In genomic region chr9:122808141-122808540, GRCh38 we compare ENCODE assay signal across 22 cellular contexts. TPM values are rescaled to one million over a fixed set of nuclear protein-coding genes. Genes with fewer than 3 reads are reported as not detected.
A peak's percentile ranks its signal among the peaks of the same experiment; 100 is the strongest.
DNase-seq lines count a peak whose midpoint lies in the region; ATAC-seq, FAIRE-seq and TF ChIP-seq lines count a peak whose summit lies in the region.
"Had no signal": no experiment of that assay in that cellular context is flagged by ENCODE, and none has a peak within 500 bp of the region (broad histone marks: within the 10 kb centered on the region; RNA-seq: fewer than 3 reads in every experiment).

No MANE protein-coding gene starts in this region.

- POLR2A ChIA-PET in activated CD4-positive, alpha-beta memory T cell treated with anti-CD3 and anti-CD28 coated beads for 36 hours (lab: Charles Lee): interaction anchor here (1.6 kb wide), 1 partner anchor 531 kb away, joined by 3 read pairs; no protein-coding TSS in a partner anchor
- POLR2A ChIA-PET in activated CD4-positive, alpha-beta memory T cell treated with anti-CD3 and anti-CD28 coated beads, Interleukin-2, amount 10 ng/mL, durations not matched to agents 7 days and 5 days (lab: Charles Lee): interaction anchor here (1.5 to 1.9 kb wide), 2 partner anchors 8 to 344 kb away, joined by 4 to 5 read pairs; no protein-coding TSS in a partner anchor
- POLR2A ChIA-PET in naive thymus-derived CD8-positive, alpha-beta T cell (lab: Charles Lee): no interaction called here

- H3K27me3 Mint-ChIP-seq in activated CD4-positive, alpha-beta memory T cell treated with anti-CD3 and anti-CD28 coated beads for 36 hours: no peaks in the 10 kb centered on the region
- H3K27me3 Mint-ChIP-seq in activated CD4-positive, alpha-beta memory T cell treated with anti-CD3 and anti-CD28 coated beads, Interleukin-2, amount 10 ng/mL, durations not matched to agents 7 days and 5 days: no peaks in the 10 kb centered on the region
- H3K27me3 Mint-ChIP-seq in CD4-positive, CD25-positive, alpha-beta regulatory T cell: no peaks in the 10 kb centered on the region
- H3K27me3 Mint-ChIP-seq in naive thymus-derived CD8-positive, alpha-beta T cell: no peaks in the 10 kb centered on the region

- intact Hi-C loops in activated CD4-positive, alpha-beta memory T cell treated with anti-CD3 and anti-CD28 coated beads for 36 hours (cut with micrococcal nuclease): loop anchor here (1.0 kb wide), 1 partner anchor 531 kb away; no protein-coding TSS in a partner anchor
- intact Hi-C loops in kidney (cut with DNase I): loop anchor here (10.0 kb wide), 1 partner anchor 343 kb away; no protein-coding TSS in a partner anchor

- peaks cover 18% of the 10 kb centered on the region for H3K9me3 Mint-ChIP-seq in activated CD4-positive, alpha-beta memory T cell treated with anti-CD3 and anti-CD28 coated beads for 36 hours
- peaks cover 6% of the 10 kb centered on the region for H3K9me3 Mint-ChIP-seq in activated CD4-positive, alpha-beta memory T cell treated with anti-CD3 and anti-CD28 coated beads, Interleukin-2, amount 10 ng/mL, durations not matched to agents 7 days and 5 days
- H3K9me3 Mint-ChIP-seq in CD4-positive, CD25-positive, alpha-beta regulatory T cell: peaks cover 0 to 5% (median 0%) of the 10 kb centered on the region in 7 donors
- H3K9me3 Mint-ChIP-seq in naive thymus-derived CD8-positive, alpha-beta T cell: no peaks in the 10 kb centered on the region

- H3K9me3 ChIP-seq in CD4-positive, CD25-positive, alpha-beta regulatory T cell (ENCODE audit: control insufficient read depth in 2 of 2, low read length in 2 of 2): no peaks in the 10 kb centered on the region
- H3K9me3 ChIP-seq in Peyer's patch (no peaks in the 10 kb centered on the region), kidney (ENCODE audit: control insufficient read depth in 1 of 2, low read length in 2 of 2) (no peaks in the 10 kb centered on the region)

- CTCF ChIA-PET in activated CD4-positive, alpha-beta memory T cell treated with anti-CD3 and anti-CD28 coated beads for 36 hours (lab: Charles Lee): interaction anchor here (1.5 to 6.6 kb wide), 9 partner anchors 12 to 709 kb away, joined by 5 to 61 read pairs (median 7); no protein-coding TSS in a partner anchor
- CTCF ChIA-PET in activated CD4-positive, alpha-beta memory T cell treated with anti-CD3 and anti-CD28 coated beads, Interleukin-2, amount 10 ng/mL, durations not matched to agents 7 days and 5 days (lab: Charles Lee): interaction anchor here (0.9 to 3.4 kb wide), 6 partner anchors 20 to 709 kb away, joined by 3 to 32 read pairs (median 6); partner anchors contain the start of gene PDCL

- no peak overlapping the region for H3K27ac ChIP-seq in CD4-positive, CD25-positive, alpha-beta regulatory T cell (ENCODE audit: insufficient read depth, low read length, poor library complexity, severe bottlenecking)
- H3K27ac ChIP-seq in VCaP: peak overlapping the region; percentile 91
- no peak overlapping the region for H3K27ac ChIP-seq in Peyer's patch
- H3K27ac ChIP-seq in kidney (ENCODE audit: low read depth in 2 of 2, low read length in 2 of 2): no peak overlapping the region
- H3K27ac ChIP-seq: GM23248, SK-N-MC had no signal

- no peaks in the 10 kb centered on the region for H3K27me3 ChIP-seq in CD4-positive, CD25-positive, alpha-beta regulatory T cell (ENCODE audit: control insufficient read depth, insufficient read depth, low read length)
- H3K27me3 ChIP-seq in Peyer's patch: no peaks in the 10 kb centered on the region

- H3K4me3 Mint-ChIP-seq in activated CD4-positive, alpha-beta memory T cell treated with anti-CD3 and anti-CD28 coated beads for 36 hours: no peak overlapping the region
- no peak overlapping the region for H3K4me3 Mint-ChIP-seq in activated CD4-positive, alpha-beta memory T cell treated with anti-CD3 and anti-CD28 coated beads, Interleukin-2, amount 10 ng/mL, durations not matched to agents 7 days and 5 days
- H3K4me3 Mint-ChIP-seq in CD4-positive, CD25-positive, alpha-beta regulatory T cell: no peak overlapping the region
- H3K4me3 Mint-ChIP-seq in naive thymus-derived CD8-positive, alpha-beta T cell: peak overlapping the region in 3 of 10 donors; percentile 4 to 41 (median 20)

- peaks cover 22% of the 10 kb centered on the region for H3K4me1 Mint-ChIP-seq in activated CD4-positive, alpha-beta memory T cell treated with anti-CD3 and anti-CD28 coated beads for 36 hours (ENCODE audit: low read depth)
- H3K4me1 Mint-ChIP-seq in activated CD4-positive, alpha-beta memory T cell treated with anti-CD3 and anti-CD28 coated beads, Interleukin-2, amount 10 ng/mL, durations not matched to agents 7 days and 5 days: peaks cover 25% of the 10 kb centered on the region
- H3K4me1 Mint-ChIP-seq in CD4-positive, CD25-positive, alpha-beta regulatory T cell: peaks cover 0 to 14% (median 5%) of the 10 kb centered on the region in 4 donors
- peaks cover 4 to 20% (median 14%) of the 10 kb centered on the region in 4 donors for H3K4me1 Mint-ChIP-seq in naive thymus-derived CD8-positive, alpha-beta T cell

- no peak overlapping the region for H3K9ac ChIP-seq in kidney (ENCODE audit: low read length in 2 of 2)
- H3K9ac ChIP-seq: GM23248 had no signal

- DNase-seq in activated CD4-positive, alpha-beta memory T cell treated with anti-CD3 and anti-CD28 coated beads for 36 hours: peak; percentile 16
- DNase-seq in activated CD4-positive, alpha-beta memory T cell treated with anti-CD3 and anti-CD28 coated beads, Interleukin-2, amount 10 ng/mL, durations not matched to agents 7 days and 5 days: no peak
- no peak for DNase-seq in CD4-positive, CD25-positive, alpha-beta regulatory T cell
- DNase-seq in naive thymus-derived CD8-positive, alpha-beta T cell: peak in 1 of 10 donors; percentile 18
- no peak for DNase-seq in Peyer's patch
- no peak for DNase-seq in kidney
- DNase-seq: DMS79; GDM1; GM23248; NCI-H1048; NCI-H146; NCI-H226; NCI-H526; NK-92 treated with Interleukin-12 subunit alpha and Interleukin-12 subunit beta, amount 100 ng/mL, for 24 hours had no signal

- H3K4me3 ChIP-seq in CD4-positive, CD25-positive, alpha-beta regulatory T cell (ENCODE audit: low read depth, low read length): no peak overlapping the region
- H3K4me3 ChIP-seq in Peyer's patch (no peak overlapping the region), kidney (ENCODE audit: low read length in 2 of 2) (no peak overlapping the region)
- H3K4me3 ChIP-seq: GM23248, K562, SK-N-MC had no signal

- peaks cover 5% of the 10 kb centered on the region for H3K4me1 ChIP-seq in CD4-positive, CD25-positive, alpha-beta regulatory T cell (ENCODE audit: control insufficient read depth, insufficient read depth, low read length, poor library complexity, severe bottlenecking)
- H3K4me1 ChIP-seq in Peyer's patch (no peaks in the 10 kb centered on the region), kidney (ENCODE audit: control insufficient read depth in 1 of 2, insufficient read depth in 1 of 2, low read depth in 1 of 2, low read length in 2 of 2) (peaks cover 0 to 4% of the 10 kb centered on the region in 2 donors)

- H3K36me3 ChIP-seq in CD4-positive, CD25-positive, alpha-beta regulatory T cell (ENCODE audit: control insufficient read depth, insufficient read depth, low read length): no peaks in the 10 kb centered on the region
- H3K36me3 ChIP-seq in Peyer's patch: no peaks in the 10 kb centered on the region
- H3K36me3 ChIP-seq in kidney (ENCODE audit: control insufficient read depth in 1 of 2, insufficient read depth in 2 of 2, low read length in 2 of 2): no peaks in the 10 kb centered on the region

- TF ChIP-seq POLR2A in Peyer's patch (IDR thresholded peaks at IDR 0.05): no peak

- TF ChIP-seq CTCF in VCaP (conservative IDR thresholded peaks at IDR 0.05) (no peak), Peyer's patch (IDR thresholded peaks at IDR 0.05) (no peak), kidney (IDR thresholded peaks at IDR 0.05; ENCODE audit: borderline replicate concordance, extremely low read depth, insufficient read depth) (no peak)

- no peak for ATAC-seq in CD4-positive, CD25-positive, alpha-beta regulatory T cell (ENCODE audit: low read depth in 2 of 2)
- peak; percentile 22 to 56 for ATAC-seq in naive thymus-derived CD8-positive, alpha-beta T cell
- no peak for ATAC-seq in GM18858 (IDR thresholded peaks at IDR 0.05; ENCODE audit: unreplicated experiment)
- ATAC-seq: K562 had no signal

- no peak overlapping the region for H3K27ac Mint-ChIP-seq in activated CD4-positive, alpha-beta memory T cell treated with anti-CD3 and anti-CD28 coated beads for 36 hours
- H3K27ac Mint-ChIP-seq in activated CD4-positive, alpha-beta memory T cell treated with anti-CD3 and anti-CD28 coated beads, Interleukin-2, amount 10 ng/mL, durations not matched to agents 7 days and 5 days: no peak overlapping the region
- H3K27ac Mint-ChIP-seq in CD4-positive, CD25-positive, alpha-beta regulatory T cell: peak overlapping the region in 2 of 3 donors; percentile 49 to 57
- H3K27ac Mint-ChIP-seq in naive thymus-derived CD8-positive, alpha-beta T cell: peak overlapping the region in 1 of 10 donors; percentile 75

- FAIRE-seq in kidney (lab: Jason Lieb, UNC): no peak
- FAIRE-seq: A204.1, GM12892, K562 had no signal

- H3K36me3 Mint-ChIP-seq in activated CD4-positive, alpha-beta memory T cell treated with anti-CD3 and anti-CD28 coated beads for 36 hours: peaks cover 8% of the 10 kb centered on the region
- peaks cover 5% of the 10 kb centered on the region for H3K36me3 Mint-ChIP-seq in activated CD4-positive, alpha-beta memory T cell treated with anti-CD3 and anti-CD28 coated beads, Interleukin-2, amount 10 ng/mL, durations not matched to agents 7 days and 5 days (ENCODE audit: low read depth)
- H3K36me3 Mint-ChIP-seq in CD4-positive, CD25-positive, alpha-beta regulatory T cell: peaks cover 6% of the 10 kb centered on the region
- peaks cover 0 to 7% (median 2%) of the 10 kb centered on the region in 3 donors for H3K36me3 Mint-ChIP-seq in naive thymus-derived CD8-positive, alpha-beta T cell

RNA-seq across cellular contexts. Expression of gene OR1K1, which starts 8.2 kb away (rescaled TPM):
- not detected for total RNA-seq in activated CD4-positive, alpha-beta memory T cell treated with anti-CD3 and anti-CD28 coated beads for 36 hours
- total RNA-seq in activated CD4-positive, alpha-beta memory T cell treated with anti-CD3 and anti-CD28 coated beads, Interleukin-2, amount 10 ng/mL, durations not matched to agents 7 days and 5 days: not detected
- not detected for total RNA-seq in CD4-positive, CD25-positive, alpha-beta regulatory T cell
- under 1 TPM in 2 of 4 donors, not detected in 2; 0.34 to 0.41 TPM for polyA plus RNA-seq in CD4-positive, CD25-positive, alpha-beta regulatory T cell
- total RNA-seq in naive thymus-derived CD8-positive, alpha-beta T cell: not detected
- polyA plus RNA-seq in naive thymus-derived CD8-positive, alpha-beta T cell: not detected
- total RNA-seq in Peyer's patch (not detected), kidney (not detected)
- polyA plus RNA-seq in kidney (ENCODE audit: insufficient read depth, low read depth, low replicate concordance): not detected
- total RNA-seq: GM23248, HT1080, K562, M059J had no signal
- polyA plus RNA-seq: GM23248, K562 had no signal

RNA-seq across cellular contexts. Expression of gene OR5C1, which starts 19.4 kb away (rescaled TPM):
- not detected for total RNA-seq in activated CD4-positive, alpha-beta memory T cell treated with anti-CD3 and anti-CD28 coated beads for 36 hours
- total RNA-seq in activated CD4-positive, alpha-beta memory T cell treated with anti-CD3 and anti-CD28 coated beads, Interleukin-2, amount 10 ng/mL, durations not matched to agents 7 days and 5 days: not detected
- total RNA-seq in CD4-positive, CD25-positive, alpha-beta regulatory T cell: not detected
- not detected for polyA plus RNA-seq in CD4-positive, CD25-positive, alpha-beta regulatory T cell
- total RNA-seq in naive thymus-derived CD8-positive, alpha-beta T cell: not detected
- not detected for polyA plus RNA-seq in naive thymus-derived CD8-positive, alpha-beta T cell
- total RNA-seq in Peyer's patch (not detected), kidney (not detected)
- not detected for polyA plus RNA-seq in kidney (ENCODE audit: insufficient read depth, low read depth, low replicate concordance)
- total RNA-seq: GM23248, HT1080, K562, M059J had no signal
- polyA plus RNA-seq: GM23248, K562 had no signal

RNA-seq across cellular contexts. Expression of gene PDCL, which starts 20.2 kb away (rescaled TPM):
- total RNA-seq in activated CD4-positive, alpha-beta memory T cell treated with anti-CD3 and anti-CD28 coated beads for 36 hours: 10 to 100 TPM; 18.7 to 21.5 TPM
- 10 to 100 TPM; 23.0 to 24.2 TPM for total RNA-seq in activated CD4-positive, alpha-beta memory T cell treated with anti-CD3 and anti-CD28 coated beads, Interleukin-2, amount 10 ng/mL, durations not matched to agents 7 days and 5 days
- total RNA-seq in CD4-positive, CD25-positive, alpha-beta regulatory T cell: 24.5 TPM
- polyA plus RNA-seq in CD4-positive, CD25-positive, alpha-beta regulatory T cell: 10 to 100 TPM; 16.7 to 20.1 (median 18.4) TPM
- total RNA-seq in naive thymus-derived CD8-positive, alpha-beta T cell: 10 to 100 TPM; 19.6 to 20.8 TPM
- 10 to 100 TPM in 1 of 3 donors, 1 to 10 TPM in 2; 7.8 to 10.8 (median 8.3) TPM for polyA plus RNA-seq in naive thymus-derived CD8-positive, alpha-beta T cell
- 10 to 100 TPM in 3 of 4 donors, 1 to 10 TPM in 1; 7.0 to 33.8 (median 14.6) TPM for total RNA-seq in Peyer's patch
- 15.0 TPM for total RNA-seq in kidney
- polyA plus RNA-seq in kidney (ENCODE audit: insufficient read depth, low read depth, low replicate concordance): 8.3 TPM

Comparison
In these comparisons a context has a peak if more than half of its experiments do, and no peak if none do; other contexts are left out.
1. H3K27ac Mint-ChIP-seq: peak in CD4-positive, CD25-positive, alpha-beta regulatory T cell (2 of 3); none in activated CD4-positive, alpha-beta memory T cell treated with anti-CD3 and anti-CD28 coated beads for 36 hours (single experiment) and activated CD4-positive, alpha-beta memory T cell treated with anti-CD3 and anti-CD28 coated beads, Interleukin-2, amount 10 ng/mL, durations not matched to agents 7 days and 5 days (single experiment).
2. ATAC-seq: peak in naive thymus-derived CD8-positive, alpha-beta T cell (2 of 2); none in CD4-positive, CD25-positive, alpha-beta regulatory T cell (0 of 2) and GM18858 (single experiment).